Comparison of ENCODE assay signal across 9 cellular contexts in genomic region chr20:32971703-32972161, GRCh38. TPM values are rescaled to one million over a fixed set of nuclear protein-coding genes. Genes with fewer than 3 reads are reported as not detected.
DNase-seq lines count a peak whose midpoint lies in the region; ATAC-seq, FAIRE-seq and TF ChIP-seq lines count a peak whose summit lies in the region.
"Had no signal": no experiment of that assay in that cellular context is flagged by ENCODE, and none has a peak within 500 bp of the region (broad histone marks: within the 10 kb centered on the region; RNA-seq: fewer than 3 reads in every experiment).

No MANE protein-coding gene starts in this region.

- no TSS peak for BruUV-seq in A673 (replicated peaks; lab: Mats Ljungman, UMichigan)

- H3K4me1 ChIP-seq in BLaER1 treated with 17β-estradiol and CSF1 and Interleukin-3, amounts not matched to agents 10 nM and 100 nM, result peaks cover 83 to 100% (median 99%) of the 10 kb centered on the region in 10 experiments
- H3K4me1 ChIP-seq in HUES64 (ENCODE audit: insufficient read depth, low read length) (peaks cover 31% of the 10 kb centered on the region), A673 (ENCODE audit: insufficient read depth, low read length, poor library complexity, severe bottlenecking) (no peaks in the 10 kb centered on the region)
- peaks cover 78% of the 10 kb centered on the region for H3K4me1 ChIP-seq in effector memory CD4-positive, alpha-beta T cell (ENCODE audit: control insufficient read depth, insufficient read depth, low read length, poor library complexity, severe bottlenecking)

- peak overlapping the region in 8 of 10 experiments; percentile 13 to 55 (median 40); a peak in 9 of 20 replicates for H3K4me3 ChIP-seq in BLaER1 treated with 17β-estradiol and CSF1 and Interleukin-3, amounts not matched to agents 10 nM and 100 nM
- H3K4me3 ChIP-seq in HUES64 (ENCODE audit: low read length) (no peak overlapping the region), A673 (ENCODE audit: low read depth, low read length, poor library complexity, severe bottlenecking) (no peak overlapping the region)
- peak overlapping the region; percentile 16 for H3K4me3 ChIP-seq in effector memory CD4-positive, alpha-beta T cell (ENCODE audit: insufficient read depth, low read depth, low read length, poor library complexity, severe bottlenecking)

- no peaks in the 10 kb centered on the region for H3K27me3 ChIP-seq in BLaER1 treated with 17β-estradiol and CSF1 and Interleukin-3, amounts not matched to agents 10 nM and 100 nM
- H3K27me3 ChIP-seq in HUES64 (ENCODE audit: insufficient read depth, low read length), result no peaks in the 10 kb centered on the region
- no peaks in the 10 kb centered on the region for H3K27me3 ChIP-seq in effector memory CD4-positive, alpha-beta T cell (replicated peaks; ENCODE audit: control insufficient read depth, insufficient read depth, low read length, poor library complexity, severe bottlenecking)
- no peaks in the 10 kb centered on the region for H3K27me3 ChIP-seq in A673 (replicated peaks; ENCODE audit: insufficient read depth, low read depth, low read length, poor library complexity)

- H3K27me3 Mint-ChIP-seq in stimulated activated memory B cell treated with anti-CD40 and anti-IgM and Interleukin-4, amounts not matched to agents 10 μg/mL and 1 μg/mL and 100 μg/mL, for 72 hours, result no peaks in the 10 kb centered on the region

- H3K36me3 Mint-ChIP-seq in stimulated activated memory B cell treated with anti-CD40 and anti-IgM and Interleukin-4, amounts not matched to agents 10 μg/mL and 1 μg/mL and 100 μg/mL, for 72 hours, result peaks cover 6% of the 10 kb centered on the region

- no peak for FAIRE-seq in HTR-8/SVneo (lab: Jason Lieb, UNC)

- H3K9me3 ChIP-seq in BLaER1 treated with 17β-estradiol and CSF1 and Interleukin-3, amounts not matched to agents 10 nM and 100 nM (replicated peaks in 1 of 11), result no peaks in the 10 kb centered on the region
- H3K9me3 ChIP-seq in HUES64 (ENCODE audit: insufficient read depth, low read depth, low read length) (peaks cover 2% of the 10 kb centered on the region), A673 (ENCODE audit: low read depth, low read length, poor library complexity, severe bottlenecking) (no peaks in the 10 kb centered on the region)
- H3K9me3 ChIP-seq in effector memory CD4-positive, alpha-beta T cell (ENCODE audit: control insufficient read depth, low read length), result peaks cover 9% of the 10 kb centered on the region

- H3K27ac Mint-ChIP-seq in stimulated activated memory B cell treated with anti-CD40 and anti-IgM and Interleukin-4, amounts not matched to agents 10 μg/mL and 1 μg/mL and 100 μg/mL, for 72 hours, result no peak overlapping the region

- POLR2A ChIA-PET in A673 (lab: Charles Lee; ENCODE audit: low non-redundant PET), result no interaction called here

- CTCF ChIA-PET in A673 (lab: Charles Lee), result no interaction called here

- no peaks in the 10 kb centered on the region for H4K20me1 ChIP-seq in BLaER1 treated with 17β-estradiol and CSF1 and Interleukin-3, amounts not matched to agents 10 nM and 100 nM

- peaks cover 4% of the 10 kb centered on the region for H3K9me3 Mint-ChIP-seq in stimulated activated memory B cell treated with anti-CD40 and anti-IgM and Interleukin-4, amounts not matched to agents 10 μg/mL and 1 μg/mL and 100 μg/mL, for 72 hours
- H3K9me3 Mint-ChIP-seq: neural crest cell had no signal

- no peaks in the 10 kb centered on the region for H3K36me3 ChIP-seq in BLaER1 treated with 17β-estradiol and CSF1 and Interleukin-3, amounts not matched to agents 10 nM and 100 nM
- H3K36me3 ChIP-seq in HUES64 (ENCODE audit: insufficient read depth, low read length) (no peaks in the 10 kb centered on the region), A673 (ENCODE audit: insufficient read depth, low read length, poor library complexity, severe bottlenecking) (no peaks in the 10 kb centered on the region)
- H3K36me3 ChIP-seq in effector memory CD4-positive, alpha-beta T cell (ENCODE audit: control insufficient read depth, insufficient read depth, low read length), result no peaks in the 10 kb centered on the region

- no peak overlapping the region for H3K4me3 Mint-ChIP-seq in stimulated activated memory B cell treated with anti-CD40 and anti-IgM and Interleukin-4, amounts not matched to agents 10 μg/mL and 1 μg/mL and 100 μg/mL, for 72 hours
- H3K4me3 Mint-ChIP-seq: neural crest cell had no signal

- peak overlapping the region; percentile 77 to 90 (median 83) for H3K9ac ChIP-seq in BLaER1 treated with 17β-estradiol and CSF1 and Interleukin-3, amounts not matched to agents 10 nM and 100 nM
- no peak overlapping the region for H3K9ac ChIP-seq in HUES64 (ENCODE audit: low read depth, low read length)

- H3K4me2 ChIP-seq in BLaER1 treated with 17β-estradiol and CSF1 and Interleukin-3, amounts not matched to agents 10 nM and 100 nM, result peak overlapping the region; percentile 91 to 100 (median 96)

- peak in 1 of 3 donors; percentile 16 for DNase-seq in effector memory CD4-positive, alpha-beta T cell
- no peak for DNase-seq in HTR-8/SVneo (ENCODE audit: insufficient read length, low spot score)
- DNase-seq in NCI-H146 (lab: John Stamatoyannopoulos, UW), result no peak
- DNase-seq in A673 (ENCODE audit: low spot score), result no peak

- TF ChIP-seq CTCF in A673 (conservative IDR thresholded peaks at IDR 0.05; ENCODE audit: low read depth, low read length), result no peak

- H3K27ac ChIP-seq in BLaER1 treated with 17β-estradiol and CSF1 and Interleukin-3, amounts not matched to agents 10 nM and 100 nM, result peak overlapping the region; percentile 88 to 98 (median 95)
- H3K27ac ChIP-seq in HUES64 (ENCODE audit: low read depth, low read length), result 0 out of 2 replicates have a peak overlapping the region, but pooled peaks have one; percentile 41
- H3K27ac ChIP-seq in effector memory CD4-positive, alpha-beta T cell (ENCODE audit: insufficient read depth, low read length, poor library complexity, severe bottlenecking), result peak overlapping the region; percentile 98
- no peak overlapping the region for H3K27ac ChIP-seq in A673 (ENCODE audit: low read depth, low read length, poor library complexity, severe bottlenecking)

- 70% methylated on average over 6 of the region's 6 CpGs for WGBS in HUES64

- peaks cover 39% of the 10 kb centered on the region for H3K4me1 Mint-ChIP-seq in stimulated activated memory B cell treated with anti-CD40 and anti-IgM and Interleukin-4, amounts not matched to agents 10 μg/mL and 1 μg/mL and 100 μg/mL, for 72 hours

- intact Hi-C loops in A673 (cut with micrococcal nuclease; ENCODE audit: unreplicated experiment), result no loop called here

- ATAC-seq in GM19372 (IDR thresholded peaks at IDR 0.05; ENCODE audit: low read depth, unreplicated experiment), result peak; percentile 17
- ATAC-seq in stimulated activated memory B cell treated with anti-CD40 and anti-IgM and Interleukin-4, amounts not matched to agents 10 μg/mL and 1 μg/mL and 100 μg/mL, for 72 hours, result peak; percentile 71

RNA-seq across cellular contexts. Expression of gene SUN5, which starts 32.5 kb away (rescaled TPM):
- not detected for polyA plus RNA-seq in HUES64 (2013, experiment 1 of 2)
- polyA plus RNA-seq in HUES64 (2013, experiment 2 of 2), result not detected
- total RNA-seq in A673 (2021), result not detected in 2 replicates
- total RNA-seq: neural crest cell had no signal

RNA-seq across cellular contexts. Expression of gene BPIFB2, which starts 35.8 kb away (rescaled TPM):
- not detected for polyA plus RNA-seq in HUES64 (2013, experiment 1 of 2)
- not detected for polyA plus RNA-seq in HUES64 (2013, experiment 2 of 2)
- total RNA-seq in A673 (2021), result not detected in 2 replicates
- total RNA-seq: neural crest cell had no signal

RNA-seq across cellular contexts. Expression of gene BPIFB6, which starts 59.7 kb away (rescaled TPM):
- not detected for polyA plus RNA-seq in HUES64 (2013, experiment 1 of 2)
- not detected for polyA plus RNA-seq in HUES64 (2013, experiment 2 of 2)
- not detected in 2 replicates for total RNA-seq in A673 (2021)
- total RNA-seq: neural crest cell had no signal

Comparison
In these comparisons a context has a peak if more than half of its experiments do, and no peak if none do; other contexts are left out.
1. H3K4me3 ChIP-seq: peak in BLaER1 treated with 17β-estradiol and CSF1 and Interleukin-3, amounts not matched to agents 10 nM and 100 nM (8 of 10) and effector memory CD4-positive, alpha-beta T cell (single experiment); none in HUES64 (single experiment) and A673 (single experiment).